8 cellular contexts compared by ENCODE assay signal in the genomic region with DNA sequence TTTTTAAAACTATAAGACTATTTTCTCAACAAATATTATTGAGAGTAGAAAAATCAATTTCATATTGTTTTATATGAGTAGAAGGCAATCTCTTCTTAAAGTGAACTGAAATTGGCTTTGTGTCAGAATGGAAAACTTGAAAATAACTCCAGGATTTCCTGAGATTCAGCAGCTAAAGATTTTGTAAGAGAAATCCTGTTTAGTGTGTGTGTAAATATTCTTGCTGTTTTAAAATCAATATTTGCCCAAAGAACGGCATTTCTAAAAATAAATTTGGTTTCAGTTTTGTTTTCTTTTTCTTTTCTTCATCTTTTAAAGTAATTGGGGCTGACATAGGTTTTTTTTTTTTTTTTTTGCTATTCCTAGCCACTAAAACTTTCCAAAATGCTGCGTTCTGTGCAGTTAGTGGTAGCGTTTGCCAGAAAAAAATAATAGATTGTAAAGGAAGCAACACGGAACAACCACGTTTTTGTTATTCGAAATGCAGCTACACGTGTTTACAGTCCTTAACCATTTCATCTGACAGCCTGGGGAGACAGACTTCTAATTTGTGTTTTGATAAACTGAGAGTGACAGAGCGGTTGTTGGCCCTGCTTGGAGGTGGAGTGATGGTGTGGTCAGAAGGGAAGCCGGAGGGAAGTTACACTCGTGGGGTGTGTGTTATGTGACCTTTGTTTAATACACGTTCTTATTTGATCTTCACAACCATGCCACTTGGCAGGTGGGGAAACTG. TPM values are rescaled to one million over a fixed set of nuclear protein-coding genes. Genes with fewer than 3 reads are reported as not detected.
DNase-seq lines count a peak whose midpoint lies in the region; ATAC-seq and TF ChIP-seq lines count a peak whose summit lies in the region.

No MANE protein-coding gene starts in this region.

- no peak overlapping the region for H3K18ac ChIP-seq in H9 (ENCODE audit: insufficient read length, low read depth, low read length)

- H3K36me3 ChIP-seq in ascending aorta (no peaks in the 10 kb centered on the region), neural progenitor cell (no peaks in the 10 kb centered on the region)

- H4K91ac ChIP-seq in H9 (ENCODE audit: insufficient read length, low read depth, low read length) = no peak overlapping the region

- H2BK12ac ChIP-seq in H9 (ENCODE audit: insufficient read length, low read depth, low read length) = no peak overlapping the region

- no peak overlapping the region for H3K14ac ChIP-seq in H9 (ENCODE audit: insufficient read depth, low read length)

- no peak overlapping the region for H2BK20ac ChIP-seq in H9 (ENCODE audit: low read depth, low read length, poor library complexity, severe bottlenecking)

- H3K79me2 ChIP-seq in H9 (ENCODE audit: insufficient read depth, low read length) = no peaks in the 10 kb centered on the region
- H3K79me2 ChIP-seq in neural progenitor cell (ENCODE audit: low read depth) = no peaks in the 10 kb centered on the region

- H3K4me1 Mint-ChIP-seq in natural killer cell (peaks cover 20 to 28% of the 10 kb centered on the region in 2 donors), H9 (peaks cover 5 to 7% of the 10 kb centered on the region in 2 experiments), neural progenitor cell (peaks cover 9% of the 10 kb centered on the region)

- no peak overlapping the region for H4K8ac ChIP-seq in H9 (replicated peaks; ENCODE audit: insufficient read length, low read depth, low read length)

- H2AFZ ChIP-seq in H9 (ENCODE audit: low read length) (no peak overlapping the region), neural progenitor cell (replicated peaks) (no peak overlapping the region)

- H3K4me1 ChIP-seq in ascending aorta (peaks cover 0 to 3% of the 10 kb centered on the region in 2 donors), H9 (ENCODE audit: insufficient read depth, low read length) (no peaks in the 10 kb centered on the region), neural progenitor cell (peaks cover 8% of the 10 kb centered on the region)

- H3K4me2 ChIP-seq in H9 (ENCODE audit: insufficient read depth, insufficient read length, low read length) (no peak overlapping the region), neural progenitor cell (no peak overlapping the region)

- H3K4ac ChIP-seq in H9 (ENCODE audit: low read depth, low read length) = no peak overlapping the region

- H3K4me3 Mint-ChIP-seq in natural killer cell = peak overlapping the region; percentile 88
- no peak overlapping the region for H3K4me3 Mint-ChIP-seq in H9
- H3K4me3 Mint-ChIP-seq in neural progenitor cell = no peak overlapping the region

- no peaks in the 10 kb centered on the region for H3K27me3 ChIP-seq in ascending aorta
- H3K27me3 ChIP-seq in H9 (ENCODE audit: insufficient read depth, low read length) = no peaks in the 10 kb centered on the region
- H3K27me3 ChIP-seq in neural progenitor cell = no peaks in the 10 kb centered on the region

- H3K9me3 Mint-ChIP-seq in natural killer cell = no peaks in the 10 kb centered on the region
- H3K9me3 Mint-ChIP-seq in H9 = no peaks in the 10 kb centered on the region
- no peaks in the 10 kb centered on the region for H3K9me3 Mint-ChIP-seq in neural progenitor cell

- H3K27ac Mint-ChIP-seq in natural killer cell (peak overlapping the region; percentile 80 to 91), H9 (no peak overlapping the region), neural progenitor cell (no peak overlapping the region)

- H3K23ac ChIP-seq in H9 (ENCODE audit: insufficient read length, low read depth, low read length) = no peak overlapping the region

- H2BK15ac ChIP-seq in H9 (ENCODE audit: low read depth, low read length) = no peak overlapping the region

- H3K27ac ChIP-seq in ascending aorta (peak overlapping the region; percentile 1 to 17), H9 (ENCODE audit: insufficient read length, low read depth, low read length) (no peak overlapping the region), neural progenitor cell (no peak overlapping the region)

- H3T11ph ChIP-seq in H9 (ENCODE audit: low read length) = no peak overlapping the region

- H4K5ac ChIP-seq in H9 (ENCODE audit: insufficient read length, low read depth, low read length) = no peak overlapping the region

- no peaks in the 10 kb centered on the region for H3K9me3 ChIP-seq in ascending aorta
- no peaks in the 10 kb centered on the region for H3K9me3 ChIP-seq in H9 (ENCODE audit: control insufficient read depth, low read depth, low read length)
- no peaks in the 10 kb centered on the region for H3K9me3 ChIP-seq in neural progenitor cell (ENCODE audit: low read depth)

- H2BK5ac ChIP-seq in H9 (ENCODE audit: insufficient read length, low read length) = no peak overlapping the region

- H3K4me3 ChIP-seq in ascending aorta (peak overlapping the region; percentile 2 to 11), neural progenitor cell (no peak overlapping the region)

- ATAC-seq in HG03460 (IDR thresholded peaks at IDR 0.05; ENCODE audit: unreplicated experiment) (peak; percentile 29), natural killer cell (peak; percentile 63 to 68 (median 63))

- TF ChIP-seq CTCF in ascending aorta (IDR thresholded peaks at IDR 0.05) = no peak
- TF ChIP-seq CTCF in natural killer cell (IDR thresholded peaks at IDR 0.05) = no peak
- no peak for TF ChIP-seq CTCF in H9 (conservative IDR thresholded peaks at IDR 0.05)
- TF ChIP-seq CTCF in neural progenitor cell (IDR thresholded peaks at IDR 0.05) = no peak

- no peaks in the 10 kb centered on the region for H3K27me3 Mint-ChIP-seq in natural killer cell (ENCODE audit: low read depth in 2 of 2)
- peaks cover 9% of the 10 kb centered on the region for H3K27me3 Mint-ChIP-seq in H9 (ENCODE audit: low read depth)
- peaks cover 10% of the 10 kb centered on the region for H3K27me3 Mint-ChIP-seq in neural progenitor cell (ENCODE audit: insufficient read depth, low read depth)

- H3K36me3 Mint-ChIP-seq in natural killer cell (no peaks in the 10 kb centered on the region), H9 (ENCODE audit: insufficient read depth in 1 of 3, low read depth in 3 of 3) (no peaks in the 10 kb centered on the region; a peak in 1 of 7 replicates), neural progenitor cell (no peaks in the 10 kb centered on the region)

- no peaks in the 10 kb centered on the region for H3F3A ChIP-seq in neural progenitor cell (ENCODE audit: low read depth)

- intact Hi-C loops in ascending aorta (cut with DNase I) = no loop called here
- intact Hi-C loops in natural killer cell (cut with micrococcal nuclease) = no loop called here

- no peak overlapping the region for H2AK5ac ChIP-seq in H9 (ENCODE audit: insufficient read length, low read length)

- WGBS in H9 (ENCODE audit: extremely low coverage, insufficient read length, low lambda C conversion rate) = no CpG with 5 or more reads among the region's 11 CpGs

- no peak overlapping the region for H3K56ac ChIP-seq in H9 (ENCODE audit: insufficient read length, low read depth, low read length)

- H3K9ac ChIP-seq in H9 (ENCODE audit: extremely low read depth, insufficient read length, low read length) = no peak overlapping the region
- no peak overlapping the region for H3K9ac ChIP-seq in neural progenitor cell

- H3K79me1 ChIP-seq in H9 (ENCODE audit: insufficient read depth, low read depth, low read length, poor library complexity, severe bottlenecking) = no peaks in the 10 kb centered on the region

- no peaks in the 10 kb centered on the region for H4K20me1 ChIP-seq in H9 (ENCODE audit: control insufficient read depth, insufficient read depth, insufficient read length)
- no peaks in the 10 kb centered on the region for H4K20me1 ChIP-seq in neural progenitor cell (ENCODE audit: low read depth)

- DNase-seq in stimulated activated CD4-positive, alpha-beta T cell treated with anti-CD3 and anti-CD28 coated beads, Interleukin-15, amount 100 ng/mL, for 24 hours = peak; percentile 32
- DNase-seq in stimulated activated CD4-positive, alpha-beta T cell treated with anti-CD3 and anti-CD28 coated beads, Interleukin-4, amount 100 ng/mL, for 1 hour = no peak
- DNase-seq in ascending aorta (ENCODE audit: low spot score in 2 of 2) (no peak), natural killer cell (no peak), NCI-H82 (lab: John Stamatoyannopoulos, UW) (no peak), H9 (no peak), neural progenitor cell (ENCODE audit: low spot score) (no peak)

- H2BK120ac ChIP-seq in H9 (ENCODE audit: low read depth, low read length, poor library complexity, severe bottlenecking) = no peak overlapping the region

- H3K23me2 ChIP-seq in H9 (ENCODE audit: insufficient read length, low read depth, low read length, poor library complexity, severe bottlenecking) = no peaks in the 10 kb centered on the region

RNA-seq across cellular contexts. Expression of gene SMPD3, which starts 21.6 kb away (rescaled TPM):
- total RNA-seq in ascending aorta = not detected
- total RNA-seq in natural killer cell = 10 to 100 TPM in 1 of 3 donors, 1 to 10 TPM in 2; 2.4 to 13.3 (median 3.2) TPM
- 0.70 and 0.94 TPM in 2 replicates for total RNA-seq in H9 (2021)
- total RNA-seq in neural progenitor cell (ENCODE audit: low replicate concordance) = 1.4 TPM in 1 of 2 replicates, not detected in the other

Comparison
In these comparisons a context has a peak if more than half of its experiments do, and no peak if none do; other contexts are left out.
1. H3K27ac ChIP-seq: peak in ascending aorta (2 of 2); none in H9 (single experiment) and neural progenitor cell (single experiment).
2. H3K27ac Mint-ChIP-seq: peak in natural killer cell (2 of 2); none in H9 (0 of 3) and neural progenitor cell (single experiment).